In the genomic region with DNA sequence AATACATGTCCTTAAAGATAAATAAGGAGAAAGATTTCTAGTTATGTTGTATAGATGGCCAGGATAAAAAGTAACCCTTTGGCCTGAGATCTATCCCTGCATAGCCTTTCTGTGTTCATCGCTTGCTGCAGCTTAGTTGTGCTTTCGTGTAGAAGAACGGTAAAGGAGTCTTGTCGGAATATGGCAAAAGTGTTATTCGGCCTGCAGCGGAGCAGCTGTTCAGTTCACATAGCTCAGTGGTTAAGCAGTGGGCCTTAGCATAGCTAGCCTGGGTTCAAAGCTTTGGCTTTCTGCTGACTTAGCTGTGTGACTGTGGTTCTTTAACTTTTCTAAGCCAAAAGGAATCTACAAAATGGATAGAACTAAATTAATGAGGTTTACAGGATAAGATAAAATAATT, we compare ENCODE assay signal across 23 cellular contexts. TPM values are rescaled to one million over a fixed set of nuclear protein-coding genes. Genes with fewer than 3 reads are reported as not detected.
DNase-seq lines count a peak whose midpoint lies in the region; ATAC-seq and TF ChIP-seq lines count a peak whose summit lies in the region.
"Had no signal": no experiment of that assay in that cellular context is flagged by ENCODE, and none has a peak within 500 bp of the region (broad histone marks: within the 10 kb centered on the region; RNA-seq: fewer than 3 reads in every experiment).

No MANE protein-coding gene starts in this region.

- peak overlapping the region; percentile 9 for H3K4me2 ChIP-seq in smooth muscle cell
- H3K4me2 ChIP-seq: BLaER1, GM23338 had no signal

- H3K27me3 ChIP-seq in smooth muscle cell (ENCODE audit: low read depth): no peaks in the 10 kb centered on the region
- H3K27me3 ChIP-seq: BLaER1 had no signal

- peaks cover 51% of the 10 kb centered on the region for H3K36me3 Mint-ChIP-seq in nephron progenitor cell (ENCODE audit: low read depth)

- H3K27ac ChIP-seq in smooth muscle cell (ENCODE audit: low read depth): no peak overlapping the region
- H3K27ac ChIP-seq: BLaER1, HL-60, RWPE1 had no signal

- H3K4me3 ChIP-seq in smooth muscle cell: no peak overlapping the region
- H3K4me3 ChIP-seq: BLaER1, GM23338, HAP-1 had no signal

- H3K36me3 ChIP-seq in smooth muscle cell (ENCODE audit: low read depth): no peaks in the 10 kb centered on the region
- H3K36me3 ChIP-seq: HAP-1 had no signal

- WGBS in smooth muscle cell (ENCODE audit: low lambda C conversion rate): 77% methylated on average over 6 of the region's 6 CpGs

- H4K20me1 ChIP-seq in smooth muscle cell (ENCODE audit: low read depth): no peaks in the 10 kb centered on the region
- H4K20me1 ChIP-seq: BLaER1 had no signal

- no peaks in the 10 kb centered on the region for H3K4me1 ChIP-seq in smooth muscle cell (ENCODE audit: low read depth)
- H3K4me1 ChIP-seq: HAP-1 had no signal

- H3K9ac ChIP-seq in smooth muscle cell (ENCODE audit: low read depth): no peak overlapping the region
- H3K9ac ChIP-seq: BLaER1 had no signal

- peak overlapping the region; percentile 46 for H3K27ac Mint-ChIP-seq in nephron progenitor cell
- H3K27ac Mint-ChIP-seq: CD8-positive, alpha-beta T cell; GM23338 had no signal

- peaks cover 22% of the 10 kb centered on the region for H3K4me1 Mint-ChIP-seq in nephron progenitor cell
- H3K4me1 Mint-ChIP-seq: GM23338 had no signal

- H3K27me3 Mint-ChIP-seq in nephron progenitor cell (ENCODE audit: low read depth, poor library complexity): no peaks in the 10 kb centered on the region

- no peak overlapping the region for H2AFZ ChIP-seq in smooth muscle cell (ENCODE audit: low read depth)
- H2AFZ ChIP-seq: GM23338 had no signal

- H3K79me2 ChIP-seq in smooth muscle cell (ENCODE audit: low read depth): no peaks in the 10 kb centered on the region

- ATAC-seq in HG02870 (IDR thresholded peaks at IDR 0.05; ENCODE audit: unreplicated experiment): no peak
- ATAC-seq: CD8-positive, alpha-beta T cell; GM23338 had no signal

- peak; percentile 6 for DNase-seq in LHCN-M2 (ENCODE audit: low read depth)
- DNase-seq in amniotic epithelial cell (ENCODE audit: low read depth): peak; percentile 31
- DNase-seq in nephron progenitor cell: no peak
- no peak for DNase-seq in smooth muscle cell (lab: John Stamatoyannopoulos, UW; ENCODE audit: unreplicated experiment)
- DNase-seq in activated T-cell treated with anti-CD3 and anti-CD28 coated beads for 4 hours: no peak
- DNase-seq in DMS 273 (lab: John Stamatoyannopoulos, UW; ENCODE audit: unreplicated experiment): no peak
- DNase-seq: CD8-positive, alpha-beta T cell; DMS153; KBM-7; NCI-H1092; NCI-H1436; NCI-H187 treated with DMSO at 0.1 percent for 48 hours; NCI-H2227 treated with DMSO at 0.1 percent for 48 hours; NCI-H510A; NCI-H774; NK-92 treated with Interleukin-12 subunit alpha and Interleukin-12 subunit beta, amount 100 ng/mL, for 24 hours; SHP77 treated with DMSO at 0.1 percent for 48 hours had no signal

- no peak overlapping the region for H3K4me3 Mint-ChIP-seq in nephron progenitor cell
- H3K4me3 Mint-ChIP-seq: CD8-positive, alpha-beta T cell; GM23338 had no signal

- no peaks in the 10 kb centered on the region for H3F3A ChIP-seq in smooth muscle cell (ENCODE audit: low read depth)

- no peaks in the 10 kb centered on the region for H3K9me3 ChIP-seq in smooth muscle cell (replicated peaks; ENCODE audit: low read depth)
- H3K9me3 ChIP-seq: BLaER1, HAP-1 had no signal

- no peaks in the 10 kb centered on the region for H3K9me3 Mint-ChIP-seq in nephron progenitor cell
- H3K9me3 Mint-ChIP-seq: CD8-positive, alpha-beta T cell; GM23338 had no signal

- TF ChIP-seq CTCF in nephron progenitor cell (IDR thresholded peaks at IDR 0.05) (no peak), smooth muscle cell (IDR thresholded peaks at IDR 0.05; ENCODE audit: borderline replicate concordance, insufficient read depth, poor library complexity, severe bottlenecking) (no peak)

RNA-seq across cellular contexts. Expression of a gene that starts 55.4 kb away (rescaled TPM):
- total RNA-seq in LHCN-M2 (2014; rRNA removed) (19.5 and 20.5 TPM in 2 replicates), smooth muscle cell (39.2 and 42.2 TPM in 2 replicates)
- polyA plus RNA-seq in LHCN-M2 (2012): 5.4 TPM
- polyA plus RNA-seq in smooth muscle cell: 12.4 and 12.9 TPM in 2 replicates

Comparison
In these comparisons a context has a peak if more than half of its experiments do, and no peak if none do; other contexts are left out.
1. DNase-seq: peak in LHCN-M2 (single experiment) and amniotic epithelial cell (single experiment); none in nephron progenitor cell (single experiment), smooth muscle cell (single experiment), activated T-cell treated with anti-CD3 and anti-CD28 coated beads for 4 hours (single experiment) and DMS 273 (single experiment).